1 cellular context compared by ENCODE assay signal in genomic region chr21:31659286-31660133, GRCh38.
A peak's percentile ranks its signal among the peaks of the same experiment; 100 is the strongest.
TF ChIP-seq lines count a peak whose summit lies in the region.

SOD1 (plus strand) TSS chr21:31659693; CDS start chr21:31659770, 77 bp downstream.

TF ChIP-seq in GM12878, 131 proteins besides CTCF, POLR2A, EP300 and RAD21 (continued from another document and continues in another):
- TF ChIP-seq CUX1 (IDR thresholded peaks at IDR 0.05; ENCODE audit: insufficient replicate concordance, low read depth, low read length), result no peak
- TF ChIP-seq SUPT20H (IDR thresholded peaks at IDR 0.05; ENCODE audit: borderline replicate concordance, control insufficient read depth, low read depth, low read length), result no peak
- peak; percentile 85 for TF ChIP-seq BACH1 (IDR thresholded peaks at IDR 0.05; ENCODE audit: borderline replicate concordance)
- 0 out of 2 replicates have a peak, but pooled peaks have one; percentile 49 for TF ChIP-seq NFXL1 (IDR thresholded peaks at IDR 0.05; ENCODE audit: borderline replicate concordance)
- TF ChIP-seq MTA2 (IDR thresholded peaks at IDR 0.05; ENCODE audit: low read depth), result no peak
- TF ChIP-seq SREBF1 (IDR thresholded peaks at IDR 0.05; ENCODE audit: low read length), result no peak
- peak; percentile 86 for TF ChIP-seq TAF1 (IDR thresholded peaks at IDR 0.05; ENCODE audit: borderline replicate concordance, low read depth, low read length)
- TF ChIP-seq CBX3 (IDR thresholded peaks at IDR 0.05; ENCODE audit: borderline replicate concordance, low read depth), result no peak
- TF ChIP-seq MEF2A (IDR thresholded peaks at IDR 0.05; ENCODE audit: insufficient read depth, low read depth, low read length), result 0 out of 2 replicates have a peak, but pooled peaks have one; percentile 11
- TF ChIP-seq TBL1XR1 (IDR thresholded peaks at IDR 0.05; ENCODE audit: low read depth, low read length), result no peak
- 0 out of 2 replicates have a peak, but pooled peaks have one; percentile 28 for TF ChIP-seq NR2F1 (conservative IDR thresholded peaks at IDR 0.05)
- peak; percentile 82 for TF ChIP-seq CREB1 (IDR thresholded peaks at IDR 0.05; ENCODE audit: low read depth)
- TF ChIP-seq, protein P1, sequence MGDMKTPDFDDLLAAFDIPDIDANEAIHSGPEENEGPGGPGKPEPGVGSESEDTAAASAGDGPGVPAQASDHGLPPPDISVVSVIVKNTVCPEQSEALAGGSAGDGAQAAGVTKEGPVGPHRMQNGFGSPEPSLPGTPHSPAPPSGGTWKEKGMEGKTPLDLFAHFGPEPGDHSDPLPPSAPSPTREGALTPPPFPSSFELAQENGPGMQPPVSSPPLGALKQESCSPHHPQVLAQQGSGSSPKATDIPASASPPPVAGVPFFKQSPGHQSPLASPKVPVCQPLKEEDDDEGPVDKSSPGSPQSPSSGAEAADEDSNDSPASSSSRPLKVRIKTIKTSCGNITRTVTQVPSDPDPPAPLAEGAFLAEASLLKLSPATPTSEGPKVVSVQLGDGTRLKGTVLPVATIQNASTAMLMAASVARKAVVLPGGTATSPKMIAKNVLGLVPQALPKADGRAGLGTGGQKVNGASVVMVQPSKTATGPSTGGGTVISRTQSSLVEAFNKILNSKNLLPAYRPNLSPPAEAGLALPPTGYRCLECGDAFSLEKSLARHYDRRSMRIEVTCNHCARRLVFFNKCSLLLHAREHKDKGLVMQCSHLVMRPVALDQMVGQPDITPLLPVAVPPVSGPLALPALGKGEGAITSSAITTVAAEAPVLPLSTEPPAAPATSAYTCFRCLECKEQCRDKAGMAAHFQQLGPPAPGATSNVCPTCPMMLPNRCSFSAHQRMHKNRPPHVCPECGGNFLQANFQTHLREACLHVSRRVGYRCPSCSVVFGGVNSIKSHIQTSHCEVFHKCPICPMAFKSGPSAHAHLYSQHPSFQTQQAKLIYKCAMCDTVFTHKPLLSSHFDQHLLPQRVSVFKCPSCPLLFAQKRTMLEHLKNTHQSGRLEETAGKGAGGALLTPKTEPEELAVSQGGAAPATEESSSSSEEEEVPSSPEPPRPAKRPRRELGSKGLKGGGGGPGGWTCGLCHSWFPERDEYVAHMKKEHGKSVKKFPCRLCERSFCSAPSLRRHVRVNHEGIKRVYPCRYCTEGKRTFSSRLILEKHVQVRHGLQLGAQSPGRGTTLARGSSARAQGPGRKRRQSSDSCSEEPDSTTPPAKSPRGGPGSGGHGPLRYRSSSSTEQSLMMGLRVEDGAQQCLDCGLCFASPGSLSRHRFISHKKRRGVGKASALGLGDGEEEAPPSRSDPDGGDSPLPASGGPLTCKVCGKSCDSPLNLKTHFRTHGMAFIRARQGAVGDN (IDR thresholded peaks at IDR 0.05), result peak; percentile 83; the same call in 1 of the 2 replicates
- TF ChIP-seq IKZF1 (conservative IDR thresholded peaks at IDR 0.05), result peak; percentile 70; the same call in 1 of the 2 replicates
- TF ChIP-seq POLR2AphosphoS5 (IDR thresholded peaks at IDR 0.05; ENCODE audit: low read length), result peak; percentile 99
- TF ChIP-seq CREM (IDR thresholded peaks at IDR 0.05; ENCODE audit: low read depth), result peak; percentile 37; the same call in 1 of the 2 replicates
- TF ChIP-seq ZNF24 (IDR thresholded peaks at IDR 0.05), result no peak
- TF ChIP-seq ZNF622 (IDR thresholded peaks at IDR 0.05), result no peak
- TF ChIP-seq, protein P2, sequence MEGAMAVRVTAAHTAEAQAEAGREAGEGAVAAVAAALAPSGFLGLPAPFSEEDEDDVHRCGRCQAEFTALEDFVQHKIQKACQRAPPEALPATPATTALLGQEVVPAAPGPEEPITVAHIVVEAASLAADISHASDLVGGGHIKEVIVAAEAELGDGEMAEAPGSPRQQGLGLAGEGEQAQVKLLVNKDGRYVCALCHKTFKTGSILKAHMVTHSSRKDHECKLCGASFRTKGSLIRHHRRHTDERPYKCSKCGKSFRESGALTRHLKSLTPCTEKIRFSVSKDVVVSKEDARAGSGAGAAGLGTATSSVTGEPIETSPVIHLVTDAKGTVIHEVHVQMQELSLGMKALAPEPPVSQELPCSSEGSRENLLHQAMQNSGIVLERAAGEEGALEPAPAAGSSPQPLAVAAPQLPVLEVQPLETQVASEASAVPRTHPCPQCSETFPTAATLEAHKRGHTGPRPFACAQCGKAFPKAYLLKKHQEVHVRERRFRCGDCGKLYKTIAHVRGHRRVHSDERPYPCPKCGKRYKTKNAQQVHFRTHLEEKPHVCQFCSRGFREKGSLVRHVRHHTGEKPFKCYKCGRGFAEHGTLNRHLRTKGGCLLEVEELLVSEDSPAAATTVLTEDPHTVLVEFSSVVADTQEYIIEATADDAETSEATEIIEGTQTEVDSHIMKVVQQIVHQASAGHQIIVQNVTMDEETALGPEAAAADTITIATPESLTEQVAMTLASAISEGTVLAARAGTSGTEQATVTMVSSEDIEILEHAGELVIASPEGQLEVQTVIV (IDR thresholded peaks at IDR 0.05; ENCODE audit: borderline replicate concordance, partially characterized antibody), result no peak
- TF ChIP-seq RB1 (IDR thresholded peaks at IDR 0.05; ENCODE audit: borderline replicate concordance), result 0 out of 2 replicates have a peak, but pooled peaks have one; percentile 36
- TF ChIP-seq IRF4 (IDR thresholded peaks at IDR 0.05; ENCODE audit: low read depth, low read length), result 0 out of 2 replicates have a peak, but pooled peaks have one; percentile 16
- TF ChIP-seq ZBED1 (IDR thresholded peaks at IDR 0.05; ENCODE audit: borderline replicate concordance), result 0 out of 2 replicates have a peak, but pooled peaks have one; percentile 28
- 0 out of 2 replicates have a peak, but pooled peaks have one; percentile 56 for TF ChIP-seq SIN3A (IDR thresholded peaks at IDR 0.05; ENCODE audit: low read depth, low read length)
- TF ChIP-seq, protein P3, sequence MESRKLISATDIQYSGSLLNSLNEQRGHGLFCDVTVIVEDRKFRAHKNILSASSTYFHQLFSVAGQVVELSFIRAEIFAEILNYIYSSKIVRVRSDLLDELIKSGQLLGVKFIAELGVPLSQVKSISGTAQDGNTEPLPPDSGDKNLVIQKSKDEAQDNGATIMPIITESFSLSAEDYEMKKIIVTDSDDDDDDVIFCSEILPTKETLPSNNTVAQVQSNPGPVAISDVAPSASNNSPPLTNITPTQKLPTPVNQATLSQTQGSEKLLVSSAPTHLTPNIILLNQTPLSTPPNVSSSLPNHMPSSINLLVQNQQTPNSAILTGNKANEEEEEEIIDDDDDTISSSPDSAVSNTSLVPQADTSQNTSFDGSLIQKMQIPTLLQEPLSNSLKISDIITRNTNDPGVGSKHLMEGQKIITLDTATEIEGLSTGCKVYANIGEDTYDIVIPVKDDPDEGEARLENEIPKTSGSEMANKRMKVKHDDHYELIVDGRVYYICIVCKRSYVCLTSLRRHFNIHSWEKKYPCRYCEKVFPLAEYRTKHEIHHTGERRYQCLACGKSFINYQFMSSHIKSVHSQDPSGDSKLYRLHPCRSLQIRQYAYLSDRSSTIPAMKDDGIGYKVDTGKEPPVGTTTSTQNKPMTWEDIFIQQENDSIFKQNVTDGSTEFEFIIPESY (IDR thresholded peaks at IDR 0.05), result no peak
- peak; percentile 97 for TF ChIP-seq POLR2AphosphoS2 (IDR thresholded peaks at IDR 0.05; ENCODE audit: low read depth, low read length)
- no peak for TF ChIP-seq MYB (IDR thresholded peaks at IDR 0.05; ENCODE audit: borderline replicate concordance, low read depth, low read length)
- TF ChIP-seq CHD2 (IDR thresholded peaks at IDR 0.05; ENCODE audit: borderline replicate concordance, low read depth, low read length), result peak; percentile 60; the same call in 1 of the 2 replicates
- peak; percentile 57 to 63; a peak in 3 of 4 replicates for TF ChIP-seq BHLHE40 (IDR thresholded peaks at IDR 0.05; ENCODE audit: borderline replicate concordance in 1 of 2, low read depth in 2 of 2, low read length in 1 of 2)
- TF ChIP-seq, protein P4, sequence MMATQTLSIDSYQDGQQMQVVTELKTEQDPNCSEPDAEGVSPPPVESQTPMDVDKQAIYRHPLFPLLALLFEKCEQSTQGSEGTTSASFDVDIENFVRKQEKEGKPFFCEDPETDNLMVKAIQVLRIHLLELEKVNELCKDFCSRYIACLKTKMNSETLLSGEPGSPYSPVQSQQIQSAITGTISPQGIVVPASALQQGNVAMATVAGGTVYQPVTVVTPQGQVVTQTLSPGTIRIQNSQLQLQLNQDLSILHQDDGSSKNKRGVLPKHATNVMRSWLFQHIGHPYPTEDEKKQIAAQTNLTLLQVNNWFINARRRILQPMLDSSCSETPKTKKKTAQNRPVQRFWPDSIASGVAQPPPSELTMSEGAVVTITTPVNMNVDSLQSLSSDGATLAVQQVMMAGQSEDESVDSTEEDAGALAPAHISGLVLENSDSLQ (IDR thresholded peaks at IDR 0.05), result 0 out of 2 replicates have a peak, but pooled peaks have one; percentile 21
- no peak for TF ChIP-seq HDAC2 (IDR thresholded peaks at IDR 0.05)
- peak; percentile 97 for TF ChIP-seq PML (IDR thresholded peaks at IDR 0.05; ENCODE audit: low read length)
- TF ChIP-seq, protein P5, sequence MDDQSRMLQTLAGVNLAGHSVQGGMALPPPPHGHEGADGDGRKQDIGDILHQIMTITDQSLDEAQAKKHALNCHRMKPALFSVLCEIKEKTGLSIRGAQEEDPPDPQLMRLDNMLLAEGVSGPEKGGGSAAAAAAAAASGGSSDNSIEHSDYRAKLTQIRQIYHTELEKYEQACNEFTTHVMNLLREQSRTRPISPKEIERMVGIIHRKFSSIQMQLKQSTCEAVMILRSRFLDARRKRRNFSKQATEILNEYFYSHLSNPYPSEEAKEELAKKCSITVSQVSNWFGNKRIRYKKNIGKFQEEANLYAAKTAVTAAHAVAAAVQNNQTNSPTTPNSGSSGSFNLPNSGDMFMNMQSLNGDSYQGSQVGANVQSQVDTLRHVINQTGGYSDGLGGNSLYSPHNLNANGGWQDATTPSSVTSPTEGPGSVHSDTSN (IDR thresholded peaks at IDR 0.05; ENCODE audit: insufficient replicate concordance, low read depth, low read length), result peak; percentile 3
- TF ChIP-seq ASH2L (IDR thresholded peaks at IDR 0.05; ENCODE audit: borderline replicate concordance, low read depth), result 0 out of 2 replicates have a peak, but pooled peaks have one; percentile 78
- peak; percentile 91 for TF ChIP-seq POU2F2 (IDR thresholded peaks at IDR 0.05; ENCODE audit: borderline replicate concordance, low read depth, low read length)
- TF ChIP-seq RELA (IDR thresholded peaks at IDR 0.05; ENCODE audit: borderline replicate concordance, partially characterized antibody), result no peak
- peak; percentile 82; the same call in 1 of the 2 replicates for TF ChIP-seq TCF12 (IDR thresholded peaks at IDR 0.05; ENCODE audit: low read depth, low read length)
- peak; percentile 59 for TF ChIP-seq RFX5 (IDR thresholded peaks at IDR 0.05; ENCODE audit: low read depth, low read length)
- TF ChIP-seq NBN (IDR thresholded peaks at IDR 0.05), result 0 out of 2 replicates have a peak, but pooled peaks have one; percentile 44
- TF ChIP-seq, protein P6, sequence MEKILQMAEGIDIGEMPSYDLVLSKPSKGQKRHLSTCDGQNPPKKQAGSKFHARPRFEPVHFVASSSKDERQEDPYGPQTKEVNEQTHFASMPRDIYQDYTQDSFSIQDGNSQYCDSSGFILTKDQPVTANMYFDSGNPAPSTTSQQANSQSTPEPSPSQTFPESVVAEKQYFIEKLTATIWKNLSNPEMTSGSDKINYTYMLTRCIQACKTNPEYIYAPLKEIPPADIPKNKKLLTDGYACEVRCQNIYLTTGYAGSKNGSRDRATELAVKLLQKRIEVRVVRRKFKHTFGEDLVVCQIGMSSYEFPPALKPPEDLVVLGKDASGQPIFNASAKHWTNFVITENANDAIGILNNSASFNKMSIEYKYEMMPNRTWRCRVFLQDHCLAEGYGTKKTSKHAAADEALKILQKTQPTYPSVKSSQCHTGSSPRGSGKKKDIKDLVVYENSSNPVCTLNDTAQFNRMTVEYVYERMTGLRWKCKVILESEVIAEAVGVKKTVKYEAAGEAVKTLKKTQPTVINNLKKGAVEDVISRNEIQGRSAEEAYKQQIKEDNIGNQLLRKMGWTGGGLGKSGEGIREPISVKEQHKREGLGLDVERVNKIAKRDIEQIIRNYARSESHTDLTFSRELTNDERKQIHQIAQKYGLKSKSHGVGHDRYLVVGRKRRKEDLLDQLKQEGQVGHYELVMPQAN (conservative IDR thresholded peaks at IDR 0.05), result peak; percentile 75
- TF ChIP-seq TCF7 (IDR thresholded peaks at IDR 0.05; ENCODE audit: borderline replicate concordance), result no peak
- TF ChIP-seq NRF1 (conservative IDR thresholded peaks at IDR 0.05; ENCODE audit: low read depth, low read length), result 0 out of 2 replicates have a peak, but pooled peaks have one; percentile 23
- no peak for TF ChIP-seq JUNB (IDR thresholded peaks at IDR 0.05)
- TF ChIP-seq HCFC1 (IDR thresholded peaks at IDR 0.05; ENCODE audit: low read length), result peak; percentile 35; the same call in 1 of the 2 replicates
- TF ChIP-seq DPF2 (IDR thresholded peaks at IDR 0.05), result peak; percentile 77
- peak; percentile 93 for TF ChIP-seq SMAD5 (IDR thresholded peaks at IDR 0.05; ENCODE audit: low read depth)
- TF ChIP-seq SRF (IDR thresholded peaks at IDR 0.05; ENCODE audit: low read depth in 2 of 2, low read length in 2 of 2), result no peak
